Comparison of ENCODE assay signal across 24 cellular contexts in the genomic region with DNA sequence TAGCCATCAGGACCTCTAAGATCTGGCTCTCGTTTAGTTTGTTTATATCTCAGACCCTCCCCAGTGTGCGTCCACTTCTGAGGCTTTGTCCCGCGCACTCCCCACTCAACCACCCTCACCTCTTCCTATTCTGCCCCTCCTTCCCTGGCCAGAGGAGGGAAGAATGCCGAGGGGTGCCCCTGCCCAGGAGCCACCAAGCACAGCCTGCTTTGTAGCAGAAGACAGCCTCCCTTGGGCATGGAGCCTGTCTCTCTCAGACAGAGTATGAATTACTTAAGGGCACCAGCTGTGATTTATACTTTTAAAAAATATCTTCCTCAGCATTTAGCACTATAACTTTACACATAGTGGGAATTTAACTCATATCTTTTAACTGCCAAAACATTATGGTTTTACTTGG. TPM values are rescaled to one million over a fixed set of nuclear protein-coding genes. Genes with fewer than 3 reads are reported as not detected.
DNase-seq lines count a peak whose midpoint lies in the region; ATAC-seq, FAIRE-seq and TF ChIP-seq lines count a peak whose summit lies in the region.
"Had no signal": no experiment of that assay in that cellular context is flagged by ENCODE, and none has a peak within 500 bp of the region (broad histone marks: within the 10 kb centered on the region; RNA-seq: fewer than 3 reads in every experiment).

No MANE protein-coding gene starts in this region.

- POLR2A ChIA-PET in CD8-positive, alpha-beta memory T cell (lab: Charles Lee) = no interaction called here

- H3K9me3 ChIP-seq in pancreas = no peaks in the 10 kb centered on the region
- H3K9me3 ChIP-seq in skeletal muscle tissue (ENCODE audit: control insufficient read depth in 3 of 3, low read length in 3 of 3) = no peaks in the 10 kb centered on the region
- H3K9me3 ChIP-seq in CD8-positive, alpha-beta memory T cell (ENCODE audit: low read length) = no peaks in the 10 kb centered on the region
- H3K9me3 ChIP-seq in osteoblast (ENCODE audit: low read depth, low read length) = no peaks in the 10 kb centered on the region
- H3K9me3 ChIP-seq: A549; BE2C; BLaER1 treated with 17β-estradiol and CSF1 and Interleukin-3, amounts not matched to agents 10 nM and 100 nM had no signal

- H3K36me3 ChIP-seq in GM23338 (ENCODE audit: insufficient read depth) = no peaks in the 10 kb centered on the region
- H3K36me3 ChIP-seq in pancreas = no peaks in the 10 kb centered on the region
- no peaks in the 10 kb centered on the region for H3K36me3 ChIP-seq in skeletal muscle tissue (ENCODE audit: control insufficient read depth in 3 of 3, insufficient read depth in 3 of 3, low read length in 3 of 3)
- H3K36me3 ChIP-seq in CD8-positive, alpha-beta memory T cell (ENCODE audit: insufficient read depth, low read length) = no peaks in the 10 kb centered on the region
- H3K36me3 ChIP-seq in osteoblast (ENCODE audit: insufficient read depth, low read length) = no peaks in the 10 kb centered on the region
- H3K36me3 ChIP-seq: BE2C; BLaER1 treated with 17β-estradiol and CSF1 and Interleukin-3, amounts not matched to agents 10 nM and 100 nM had no signal

- no peaks in the 10 kb centered on the region for H3K36me3 Mint-ChIP-seq in GM23338 (ENCODE audit: low read depth)
- H3K36me3 Mint-ChIP-seq in dendritic cell treated with granulocyte-macrophage colony-stimulating factor and Interleukin-4, amounts not matched to agents 40 ng/mL and 50 ng/mL, for 4 days (ENCODE audit: low read depth) = no peaks in the 10 kb centered on the region
- peaks cover 0 to 4% (median 0%) of the 10 kb centered on the region in 3 donors for H3K36me3 Mint-ChIP-seq in CD8-positive, alpha-beta memory T cell

- CTCF ChIA-PET in CD8-positive, alpha-beta memory T cell (lab: Charles Lee) = interaction anchor here (1.1 to 1.3 kb wide), 2 partner anchors 9 to 74 kb away, joined by 3 to 6 read pairs; no protein-coding TSS in a partner anchor

- WGBS in pancreas, 2 donors = 68 to 84% methylated on average over 5 of the region's 5 CpGs

- peak overlapping the region; percentile 68; the same call in 1 of the 2 replicates for H3K27ac Mint-ChIP-seq in GM23338
- H3K27ac Mint-ChIP-seq in dendritic cell treated with granulocyte-macrophage colony-stimulating factor and Interleukin-4, amounts not matched to agents 40 ng/mL and 50 ng/mL, for 4 days = peak overlapping the region; percentile 66
- no peak overlapping the region for H3K27ac Mint-ChIP-seq in CD8-positive, alpha-beta memory T cell
- H3K27ac Mint-ChIP-seq: CD4-positive, alpha-beta T cell had no signal

- H2AFZ ChIP-seq in GM23338 = no peak overlapping the region
- H2AFZ ChIP-seq in osteoblast (ENCODE audit: low read length) = no peak overlapping the region
- H2AFZ ChIP-seq: GM23248 had no signal

- peak; percentile 41 for ATAC-seq in GM23338
- peak in 3 of 4 donors; percentile 17 to 30 (median 28) for ATAC-seq in pancreas
- ATAC-seq in GM19463 (IDR thresholded peaks at IDR 0.05; ENCODE audit: unreplicated experiment) = no peak
- ATAC-seq: A549, HCT116 had no signal

- no peak for FAIRE-seq in pancreas (lab: Jason Lieb, UNC)
- FAIRE-seq: A549, GM18507 had no signal

- H3K4me1 Mint-ChIP-seq in GM23338 = peaks cover 39% of the 10 kb centered on the region
- peaks cover 33% of the 10 kb centered on the region for H3K4me1 Mint-ChIP-seq in dendritic cell treated with granulocyte-macrophage colony-stimulating factor and Interleukin-4, amounts not matched to agents 40 ng/mL and 50 ng/mL, for 4 days (ENCODE audit: low read depth)
- peaks cover 12 to 18% (median 13%) of the 10 kb centered on the region in 3 donors for H3K4me1 Mint-ChIP-seq in CD8-positive, alpha-beta memory T cell

- no peaks in the 10 kb centered on the region for H4K20me1 ChIP-seq in GM23338 (replicated peaks; ENCODE audit: insufficient read depth)
- no peaks in the 10 kb centered on the region for H4K20me1 ChIP-seq in osteoblast (ENCODE audit: insufficient read depth, low read length)

- no peak for DNase-seq in GM23338 (ENCODE audit: low spot score)
- DNase-seq in pancreas = no peak
- DNase-seq in CD8-positive, alpha-beta memory T cell = no peak
- no peak for DNase-seq in osteoblast (ENCODE audit: insufficient read length, low spot score, missing footprints)
- DNase-seq: 8988T; ACHN; BE2C; Calu3; CD4-positive, alpha-beta T cell; COR-L47; DMS79 treated with DMSO at 0.1 percent for 48 hours; GF-D8; GM23248; H9 had no signal

- no peak for TF ChIP-seq CTCF in GM23338 (conservative IDR thresholded peaks at IDR 0.05; ENCODE audit: low read depth in 2 of 2)
- TF ChIP-seq CTCF in pancreas (IDR thresholded peaks at IDR 0.05) = no peak
- TF ChIP-seq CTCF in osteoblast (IDR thresholded peaks at IDR 0.05; ENCODE audit: extremely low read depth, low read depth, low read length) = no peak

- H3K27me3 ChIP-seq in GM23338 (ENCODE audit: insufficient read depth) (peaks cover 9% of the 10 kb centered on the region), pancreas (no peaks in the 10 kb centered on the region), skeletal muscle tissue (ENCODE audit: control insufficient read depth in 3 of 3, insufficient read depth in 3 of 3, low read length in 3 of 3) (peaks cover 0 to 9% (median 2%) of the 10 kb centered on the region in 3 donors), osteoblast (ENCODE audit: insufficient read depth, low read length) (peaks cover 72% of the 10 kb centered on the region)
- no peaks in the 10 kb centered on the region for H3K27me3 ChIP-seq in CD8-positive, alpha-beta memory T cell (ENCODE audit: insufficient read depth, low read length, poor library complexity, severe bottlenecking)

- H3K4me2 ChIP-seq in GM23338 (no peak overlapping the region), osteoblast (ENCODE audit: insufficient read depth, low read length) (no peak overlapping the region)
- H3K4me2 ChIP-seq: A549 had no signal

- H3K4me1 ChIP-seq in GM23338 (ENCODE audit: insufficient read depth) = peaks cover 32% of the 10 kb centered on the region
- H3K4me1 ChIP-seq in pancreas = peaks cover 0 to 6% (median 0%) of the 10 kb centered on the region in 3 donors
- peaks cover 13 to 40% (median 17%) of the 10 kb centered on the region in 3 donors for H3K4me1 ChIP-seq in skeletal muscle tissue (ENCODE audit: control insufficient read depth in 3 of 3, insufficient read depth in 3 of 3, low read length in 3 of 3)
- H3K4me1 ChIP-seq in CD8-positive, alpha-beta memory T cell (ENCODE audit: insufficient read depth, low read length) = no peaks in the 10 kb centered on the region
- no peaks in the 10 kb centered on the region for H3K4me1 ChIP-seq in osteoblast (ENCODE audit: insufficient read depth, low read length)
- H3K4me1 ChIP-seq: A549, BE2C had no signal

- no peak overlapping the region for H3K4me3 ChIP-seq in GM23338
- H3K4me3 ChIP-seq in pancreas = no peak overlapping the region
- H3K4me3 ChIP-seq in skeletal muscle tissue (ENCODE audit: low read length in 3 of 3) = peak overlapping the region; percentile 24 to 64 (median 62)
- H3K4me3 ChIP-seq in CD8-positive, alpha-beta memory T cell (ENCODE audit: low read length) = no peak overlapping the region
- H3K4me3 ChIP-seq in osteoblast (ENCODE audit: insufficient read depth, low read length) = no peak overlapping the region
- H3K4me3 ChIP-seq: A549; BLaER1 treated with 17β-estradiol and CSF1 and Interleukin-3, amounts not matched to agents 10 nM and 100 nM; GM23248 had no signal

- no peaks in the 10 kb centered on the region for H3F3A ChIP-seq in GM23338 (replicated peaks; ENCODE audit: low read depth)

- H3K79me2 ChIP-seq in GM23338 (replicated peaks; ENCODE audit: insufficient read depth) (no peaks in the 10 kb centered on the region), osteoblast (ENCODE audit: insufficient read depth, low read length) (no peaks in the 10 kb centered on the region)

- H3K9me3 Mint-ChIP-seq in GM23338 = no peaks in the 10 kb centered on the region
- H3K9me3 Mint-ChIP-seq in dendritic cell treated with granulocyte-macrophage colony-stimulating factor and Interleukin-4, amounts not matched to agents 40 ng/mL and 50 ng/mL, for 4 days = no peaks in the 10 kb centered on the region
- H3K9me3 Mint-ChIP-seq in CD8-positive, alpha-beta memory T cell = no peaks in the 10 kb centered on the region
- H3K9me3 Mint-ChIP-seq: CD4-positive, alpha-beta T cell; H9 had no signal

- H3K4me3 Mint-ChIP-seq in GM23338 = no peak overlapping the region
- peak overlapping the region; percentile 17 for H3K4me3 Mint-ChIP-seq in dendritic cell treated with granulocyte-macrophage colony-stimulating factor and Interleukin-4, amounts not matched to agents 40 ng/mL and 50 ng/mL, for 4 days
- no peak overlapping the region for H3K4me3 Mint-ChIP-seq in CD8-positive, alpha-beta memory T cell
- H3K4me3 Mint-ChIP-seq: CD4-positive, alpha-beta T cell had no signal

- H3K27me3 Mint-ChIP-seq in GM23338 (ENCODE audit: insufficient read depth, low read depth, poor library complexity) = peaks cover 6% of the 10 kb centered on the region
- peaks cover 17% of the 10 kb centered on the region for H3K27me3 Mint-ChIP-seq in dendritic cell treated with granulocyte-macrophage colony-stimulating factor and Interleukin-4, amounts not matched to agents 40 ng/mL and 50 ng/mL, for 4 days
- peaks cover 22 to 67% of the 10 kb centered on the region in 2 donors for H3K27me3 Mint-ChIP-seq in CD8-positive, alpha-beta memory T cell

- H3K9me2 ChIP-seq in GM23338 (ENCODE audit: insufficient read depth) = no peaks in the 10 kb centered on the region

- H3K27ac ChIP-seq in GM23338 (ENCODE audit: low read depth) (no peak overlapping the region), pancreas (no peak overlapping the region), skeletal muscle tissue (ENCODE audit: low read depth, low read length) (peak overlapping the region; percentile 69), osteoblast (ENCODE audit: low read depth, low read length) (no peak overlapping the region)
- no peak overlapping the region for H3K27ac ChIP-seq in CD8-positive, alpha-beta memory T cell (ENCODE audit: low read depth, low read length)
- H3K27ac ChIP-seq: A549, GM23248 had no signal

- H3K9ac ChIP-seq in skeletal muscle tissue (ENCODE audit: low read depth in 1 of 3, low read length in 3 of 3) = peak overlapping the region; percentile 36 to 70 (median 63)
- H3K9ac ChIP-seq: GM23248 had no signal

- intact Hi-C loops in dendritic cell treated with granulocyte-macrophage colony-stimulating factor and Interleukin-4, amounts not matched to agents 40 ng/mL and 50 ng/mL, for 4 days (cut with micrococcal nuclease) = no loop called here
- intact Hi-C loops in pancreas (cut with DNase I) = loop anchor here in 1 of 3 donors (10.0 kb wide), 1 partner anchor 69 kb away; no protein-coding TSS in a partner anchor

RNA-seq across cellular contexts. Expression of gene TMEM266, which starts 6.0 kb away (rescaled TPM):
- total RNA-seq in GM23338 (2014; rRNA removed; shearing (Covaris generic)) = 2.8 and 5.0 TPM in 2 replicates
- polyA plus RNA-seq in GM23338 (2016; fragmentation: Nextera tagmentation; extraction: Ambion mirVana) (0.28 and 0.42 TPM in 2 replicates), pancreas (1 to 10 TPM; 1.9 to 4.3 TPM)
- total RNA-seq in pancreas (1 to 10 TPM; 1.9 to 5.5 (median 4.2) TPM), skeletal muscle tissue (not detected), osteoblast (not detected in 2 replicates)
- total RNA-seq in CD8-positive, alpha-beta memory T cell = under 1 TPM; 0.11 TPM
- not detected for polyA plus RNA-seq in CD8-positive, alpha-beta memory T cell
- total RNA-seq: Calu3; CD4-positive, alpha-beta T cell; Daoy; GM23248 had no signal
- polyA plus RNA-seq: CD14-positive monocyte, GM23248 had no signal

RNA-seq across cellular contexts. Expression of gene NRG4, which starts 53.6 kb away (rescaled TPM):
- 0.21 TPM in 1 of 2 replicates, not detected in the other for total RNA-seq in GM23338 (2014; rRNA removed; shearing (Covaris generic))
- polyA plus RNA-seq in GM23338 (2016; fragmentation: Nextera tagmentation; extraction: Ambion mirVana) (0.28 and 0.47 TPM in 2 replicates), pancreas (1 to 10 TPM; 6.0 to 8.9 TPM)
- total RNA-seq in pancreas (10 to 100 TPM; 20.4 to 50.1 (median 36.0) TPM), skeletal muscle tissue (not detected), osteoblast (not detected in 2 replicates)
- not detected for total RNA-seq in CD8-positive, alpha-beta memory T cell
- polyA plus RNA-seq in CD8-positive, alpha-beta memory T cell = not detected
- total RNA-seq: CD4-positive, alpha-beta T cell; G401; GM23248; H9 had no signal

Comparison
In these comparisons a context has a peak if more than half of its experiments do, and no peak if none do; other contexts are left out.
1. H3K4me3 ChIP-seq: peak in skeletal muscle tissue (3 of 3); none in GM23338 (single experiment), pancreas (0 of 4), CD8-positive, alpha-beta memory T cell (single experiment) and osteoblast (single experiment).
2. H3K27ac Mint-ChIP-seq: peak in GM23338 (single experiment) and dendritic cell treated with granulocyte-macrophage colony-stimulating factor and Interleukin-4, amounts not matched to agents 40 ng/mL and 50 ng/mL, for 4 days (single experiment); none in CD8-positive, alpha-beta memory T cell (0 of 8).
3. RNA of gene NRG4, which starts 53.6 kb away (total RNA-seq): 20.4 to 50.1 TPM in pancreas; 0.21 TPM in GM23338, not detected in skeletal muscle tissue (single experiment), not detected in CD8-positive, alpha-beta memory T cell and not detected in osteoblast; every median in the first group is over 10 times any median in the second.